1 cellular context compared by ENCODE assay signal in the genomic region with DNA sequence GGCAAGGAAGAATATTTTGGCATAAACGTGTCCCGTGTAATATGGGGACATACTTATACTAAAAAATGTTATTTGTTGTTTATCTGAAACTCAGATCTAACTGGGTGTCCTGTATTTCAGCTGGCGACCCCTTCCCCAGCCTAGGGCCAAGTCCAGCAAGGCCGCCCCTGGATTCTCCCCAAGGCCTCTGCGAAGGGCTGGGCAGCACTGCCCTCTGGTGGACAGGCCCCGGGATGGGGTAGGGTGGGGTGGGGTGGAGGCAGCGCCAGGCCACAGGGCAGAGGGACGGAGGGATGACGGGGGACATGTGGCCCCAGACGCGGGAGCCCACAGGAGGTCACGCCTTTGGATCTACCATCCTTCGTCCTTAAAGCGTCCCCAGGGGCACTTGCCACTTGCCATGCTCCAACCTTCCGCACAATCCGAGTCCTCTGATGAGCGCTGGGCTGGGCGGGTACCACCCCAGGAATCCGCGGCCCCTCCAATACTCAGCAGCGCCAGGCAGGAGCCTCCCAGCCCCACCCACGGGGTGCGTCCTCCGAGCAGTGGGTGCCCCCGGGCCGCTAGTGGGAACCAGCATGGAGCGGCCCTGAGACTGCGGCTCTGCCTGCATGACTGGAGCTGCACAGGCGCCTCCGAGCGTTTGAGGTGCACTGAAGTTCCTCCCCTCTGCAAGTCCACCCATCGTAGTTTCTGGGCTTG.
A peak's percentile ranks its signal among the peaks of the same experiment; 100 is the strongest.
TF ChIP-seq lines count a peak whose summit lies in the region.

No MANE protein-coding gene starts in this region.

TF ChIP-seq in HepG2, 621 proteins besides CTCF, POLR2A, EP300 and RAD21 (continued from another document and continues in another):
- TF ChIP-seq, protein P1, sequence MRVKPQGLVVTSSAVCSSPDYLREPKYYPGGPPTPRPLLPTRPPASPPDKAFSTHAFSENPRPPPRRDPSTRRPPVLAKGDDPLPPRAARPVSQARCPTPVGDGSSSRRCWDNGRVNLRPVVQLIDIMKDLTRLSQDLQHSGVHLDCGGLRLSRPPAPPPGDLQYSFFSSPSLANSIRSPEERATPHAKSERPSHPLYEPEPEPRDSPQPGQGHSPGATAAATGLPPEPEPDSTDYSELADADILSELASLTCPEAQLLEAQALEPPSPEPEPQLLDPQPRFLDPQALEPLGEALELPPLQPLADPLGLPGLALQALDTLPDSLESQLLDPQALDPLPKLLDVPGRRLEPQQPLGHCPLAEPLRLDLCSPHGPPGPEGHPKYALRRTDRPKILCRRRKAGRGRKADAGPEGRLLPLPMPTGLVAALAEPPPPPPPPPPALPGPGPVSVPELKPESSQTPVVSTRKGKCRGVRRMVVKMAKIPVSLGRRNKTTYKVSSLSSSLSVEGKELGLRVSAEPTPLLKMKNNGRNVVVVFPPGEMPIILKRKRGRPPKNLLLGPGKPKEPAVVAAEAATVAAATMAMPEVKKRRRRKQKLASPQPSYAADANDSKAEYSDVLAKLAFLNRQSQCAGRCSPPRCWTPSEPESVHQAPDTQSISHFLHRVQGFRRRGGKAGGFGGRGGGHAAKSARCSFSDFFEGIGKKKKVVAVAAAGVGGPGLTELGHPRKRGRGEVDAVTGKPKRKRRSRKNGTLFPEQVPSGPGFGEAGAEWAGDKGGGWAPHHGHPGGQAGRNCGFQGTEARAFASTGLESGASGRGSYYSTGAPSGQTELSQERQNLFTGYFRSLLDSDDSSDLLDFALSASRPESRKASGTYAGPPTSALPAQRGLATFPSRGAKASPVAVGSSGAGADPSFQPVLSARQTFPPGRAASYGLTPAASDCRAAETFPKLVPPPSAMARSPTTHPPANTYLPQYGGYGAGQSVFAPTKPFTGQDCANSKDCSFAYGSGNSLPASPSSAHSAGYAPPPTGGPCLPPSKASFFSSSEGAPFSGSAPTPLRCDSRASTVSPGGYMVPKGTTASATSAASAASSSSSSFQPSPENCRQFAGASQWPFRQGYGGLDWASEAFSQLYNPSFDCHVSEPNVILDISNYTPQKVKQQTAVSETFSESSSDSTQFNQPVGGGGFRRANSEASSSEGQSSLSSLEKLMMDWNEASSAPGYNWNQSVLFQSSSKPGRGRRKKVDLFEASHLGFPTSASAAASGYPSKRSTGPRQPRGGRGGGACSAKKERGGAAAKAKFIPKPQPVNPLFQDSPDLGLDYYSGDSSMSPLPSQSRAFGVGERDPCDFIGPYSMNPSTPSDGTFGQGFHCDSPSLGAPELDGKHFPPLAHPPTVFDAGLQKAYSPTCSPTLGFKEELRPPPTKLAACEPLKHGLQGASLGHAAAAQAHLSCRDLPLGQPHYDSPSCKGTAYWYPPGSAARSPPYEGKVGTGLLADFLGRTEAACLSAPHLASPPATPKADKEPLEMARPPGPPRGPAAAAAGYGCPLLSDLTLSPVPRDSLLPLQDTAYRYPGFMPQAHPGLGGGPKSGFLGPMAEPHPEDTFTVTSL (CRISPR knock-in tag; IDR thresholded peaks at IDR 0.05; ENCODE audit: borderline replicate concordance): no peak
- no peak for TF ChIP-seq SALL1 (CRISPR knock-in tag; IDR thresholded peaks at IDR 0.05)
- TF ChIP-seq MXD4 (CRISPR knock-in tag; IDR thresholded peaks at IDR 0.05): 0 out of 2 replicates have a peak, but pooled peaks have one; percentile 3
- TF ChIP-seq RARA (CRISPR knock-in tag; IDR thresholded peaks at IDR 0.05): no peak
- TF ChIP-seq, protein P2, sequence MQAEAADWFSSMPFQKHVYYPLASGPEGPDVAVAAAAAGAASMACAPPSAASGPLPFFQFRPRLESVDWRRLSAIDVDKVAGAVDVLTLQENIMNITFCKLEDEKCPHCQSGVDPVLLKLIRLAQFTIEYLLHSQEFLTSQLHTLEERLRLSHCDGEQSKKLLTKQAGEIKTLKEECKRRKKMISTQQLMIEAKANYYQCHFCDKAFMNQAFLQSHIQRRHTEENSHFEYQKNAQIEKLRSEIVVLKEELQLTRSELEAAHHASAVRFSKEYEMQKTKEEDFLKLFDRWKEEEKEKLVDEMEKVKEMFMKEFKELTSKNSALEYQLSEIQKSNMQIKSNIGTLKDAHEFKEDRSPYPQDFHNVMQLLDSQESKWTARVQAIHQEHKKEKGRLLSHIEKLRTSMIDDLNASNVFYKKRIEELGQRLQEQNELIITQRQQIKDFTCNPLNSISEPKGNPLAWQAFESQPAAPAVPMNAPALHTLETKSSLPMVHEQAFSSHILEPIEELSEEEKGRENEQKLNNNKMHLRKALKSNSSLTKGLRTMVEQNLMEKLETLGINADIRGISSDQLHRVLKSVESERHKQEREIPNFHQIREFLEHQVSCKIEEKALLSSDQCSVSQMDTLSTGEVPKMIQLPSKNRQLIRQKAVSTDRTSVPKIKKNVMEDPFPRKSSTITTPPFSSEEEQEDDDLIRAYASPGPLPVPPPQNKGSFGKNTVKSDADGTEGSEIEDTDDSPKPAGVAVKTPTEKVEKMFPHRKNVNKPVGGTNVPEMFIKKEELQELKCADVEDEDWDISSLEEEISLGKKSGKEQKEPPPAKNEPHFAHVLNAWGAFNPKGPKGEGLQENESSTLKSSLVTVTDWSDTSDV (CRISPR knock-in tag; IDR thresholded peaks at IDR 0.05): 0 out of 2 replicates have a peak, but pooled peaks have one; percentile 45
- 0 out of 2 replicates have a peak, but pooled peaks have one; percentile 9 for TF ChIP-seq GFI1 (CRISPR knock-in tag; IDR thresholded peaks at IDR 0.05; ENCODE audit: borderline replicate concordance)
- no peak for TF ChIP-seq ZNF572 (CRISPR knock-in tag; IDR thresholded peaks at IDR 0.05)
- no peak for TF ChIP-seq ZFP1 (CRISPR knock-in tag; IDR thresholded peaks at IDR 0.05)
- no peak for TF ChIP-seq KDM5A (IDR thresholded peaks at IDR 0.05; ENCODE audit: borderline replicate concordance, low read length)
- no peak for TF ChIP-seq TARDBP (CRISPR knock-in tag; IDR thresholded peaks at IDR 0.05)
- TF ChIP-seq NR0B2 (CRISPR knock-in tag; IDR thresholded peaks at IDR 0.05): no peak
- no peak for TF ChIP-seq DRAP1 (CRISPR knock-in tag; IDR thresholded peaks at IDR 0.05)
- TF ChIP-seq TOPORS (CRISPR knock-in tag; IDR thresholded peaks at IDR 0.05): no peak
- TF ChIP-seq ATRX (CRISPR knock-in tag; IDR thresholded peaks at IDR 0.05; ENCODE audit: borderline replicate concordance): no peak
- no peak for TF ChIP-seq ZNF383 (CRISPR knock-in tag; IDR thresholded peaks at IDR 0.05; ENCODE audit: borderline replicate concordance)
- TF ChIP-seq ZNF816 (CRISPR knock-in tag; IDR thresholded peaks at IDR 0.05; ENCODE audit: borderline replicate concordance): no peak
- TF ChIP-seq ZNF761 (CRISPR knock-in tag; conservative IDR thresholded peaks at IDR 0.05): 0 out of 2 replicates have a peak, but pooled peaks have one; percentile 8
- TF ChIP-seq NFATC3 (CRISPR knock-in tag; IDR thresholded peaks at IDR 0.05): no peak
- 0 out of 2 replicates have a peak, but pooled peaks have one; percentile 17 for TF ChIP-seq ZNF3 (CRISPR knock-in tag; IDR thresholded peaks at IDR 0.05)
- TF ChIP-seq, protein P3, sequence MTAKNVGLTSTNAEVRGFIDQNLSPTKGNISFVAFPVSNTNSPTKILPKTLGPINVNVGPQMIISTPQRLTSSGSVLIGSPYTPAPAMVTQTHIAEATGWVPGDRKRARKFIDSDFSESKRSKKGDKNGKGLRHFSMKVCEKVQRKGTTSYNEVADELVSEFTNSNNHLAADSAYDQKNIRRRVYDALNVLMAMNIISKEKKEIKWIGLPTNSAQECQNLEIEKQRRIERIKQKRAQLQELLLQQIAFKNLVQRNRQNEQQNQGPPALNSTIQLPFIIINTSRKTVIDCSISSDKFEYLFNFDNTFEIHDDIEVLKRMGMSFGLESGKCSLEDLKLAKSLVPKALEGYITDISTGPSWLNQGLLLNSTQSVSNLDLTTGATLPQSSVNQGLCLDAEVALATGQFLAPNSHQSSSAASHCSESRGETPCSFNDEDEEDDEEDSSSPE (CRISPR knock-in tag; IDR thresholded peaks at IDR 0.05): 0 out of 2 replicates have a peak, but pooled peaks have one; percentile 0
- TF ChIP-seq ELF4 (CRISPR knock-in tag; IDR thresholded peaks at IDR 0.05; ENCODE audit: borderline replicate concordance): no peak
- TF ChIP-seq PRMT3 (CRISPR knock-in tag; IDR thresholded peaks at IDR 0.05; ENCODE audit: borderline replicate concordance, low read depth): 0 out of 2 replicates have a peak, but pooled peaks have one; percentile 65
- no peak for TF ChIP-seq ZNF10 (CRISPR knock-in tag; IDR thresholded peaks at IDR 0.05; ENCODE audit: borderline replicate concordance, low read depth)
- no peak for TF ChIP-seq RXRA (CRISPR knock-in tag; IDR thresholded peaks at IDR 0.05)
- peak; percentile 8; the same call in 1 of the 2 replicates for TF ChIP-seq ZFX (CRISPR knock-in tag; IDR thresholded peaks at IDR 0.05; ENCODE audit: low read depth)
- TF ChIP-seq ATF3 (CRISPR knock-in tag; IDR thresholded peaks at IDR 0.05): no peak
- TF ChIP-seq HNRNPL (IDR thresholded peaks at IDR 0.05; ENCODE audit: low read depth, low read length): peak; percentile 53
- TF ChIP-seq, protein P4, sequence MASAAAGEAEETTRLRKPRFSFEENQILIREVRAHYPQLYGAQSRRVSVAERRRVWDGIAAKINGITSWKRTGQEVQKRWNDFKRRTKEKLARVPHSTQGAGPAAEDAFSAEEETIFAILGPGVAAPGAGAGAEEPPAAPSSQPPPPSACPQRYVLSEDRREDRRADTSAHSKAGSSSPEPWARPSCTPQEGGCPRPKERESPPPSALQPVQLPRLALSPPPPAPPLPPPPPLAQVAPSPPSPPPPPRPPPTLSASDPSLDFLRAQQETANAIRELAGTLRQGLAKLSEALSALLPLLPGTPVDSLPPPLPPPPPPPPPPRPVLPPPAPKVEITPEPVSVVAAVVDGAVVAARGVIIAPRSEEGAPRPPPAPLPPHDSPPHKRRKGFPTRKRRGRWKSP (CRISPR knock-in tag; IDR thresholded peaks at IDR 0.05): 0 out of 2 replicates have a peak, but pooled peaks have one; percentile 21
- TF ChIP-seq AKAP8 (CRISPR knock-in tag; IDR thresholded peaks at IDR 0.05): no peak
- no peak for TF ChIP-seq ZNF205 (CRISPR knock-in tag; IDR thresholded peaks at IDR 0.05)
- no peak for TF ChIP-seq GABPB1 (CRISPR knock-in tag; IDR thresholded peaks at IDR 0.05)
- TF ChIP-seq THAP7 (CRISPR knock-in tag; IDR thresholded peaks at IDR 0.05): no peak
- TF ChIP-seq, protein P5, sequence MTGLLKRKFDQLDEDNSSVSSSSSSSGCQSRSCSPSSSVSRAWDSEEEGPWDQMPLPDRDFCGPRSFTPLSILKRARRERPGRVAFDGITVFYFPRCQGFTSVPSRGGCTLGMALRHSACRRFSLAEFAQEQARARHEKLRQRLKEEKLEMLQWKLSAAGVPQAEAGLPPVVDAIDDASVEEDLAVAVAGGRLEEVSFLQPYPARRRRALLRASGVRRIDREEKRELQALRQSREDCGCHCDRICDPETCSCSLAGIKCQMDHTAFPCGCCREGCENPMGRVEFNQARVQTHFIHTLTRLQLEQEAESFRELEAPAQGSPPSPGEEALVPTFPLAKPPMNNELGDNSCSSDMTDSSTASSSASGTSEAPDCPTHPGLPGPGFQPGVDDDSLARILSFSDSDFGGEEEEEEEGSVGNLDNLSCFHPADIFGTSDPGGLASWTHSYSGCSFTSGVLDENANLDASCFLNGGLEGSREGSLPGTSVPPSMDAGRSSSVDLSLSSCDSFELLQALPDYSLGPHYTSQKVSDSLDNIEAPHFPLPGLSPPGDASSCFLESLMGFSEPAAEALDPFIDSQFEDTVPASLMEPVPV (CRISPR knock-in tag; IDR thresholded peaks at IDR 0.05): no peak
- TF ChIP-seq KDM4B (CRISPR knock-in tag; IDR thresholded peaks at IDR 0.05): no peak
- no peak for TF ChIP-seq HDAC1 (CRISPR knock-in tag; IDR thresholded peaks at IDR 0.05)
- TF ChIP-seq GPN1 (CRISPR knock-in tag; IDR thresholded peaks at IDR 0.05; ENCODE audit: borderline replicate concordance): no peak
- TF ChIP-seq CCDC6 (CRISPR knock-in tag; IDR thresholded peaks at IDR 0.05): no peak
- TF ChIP-seq, protein P6, sequence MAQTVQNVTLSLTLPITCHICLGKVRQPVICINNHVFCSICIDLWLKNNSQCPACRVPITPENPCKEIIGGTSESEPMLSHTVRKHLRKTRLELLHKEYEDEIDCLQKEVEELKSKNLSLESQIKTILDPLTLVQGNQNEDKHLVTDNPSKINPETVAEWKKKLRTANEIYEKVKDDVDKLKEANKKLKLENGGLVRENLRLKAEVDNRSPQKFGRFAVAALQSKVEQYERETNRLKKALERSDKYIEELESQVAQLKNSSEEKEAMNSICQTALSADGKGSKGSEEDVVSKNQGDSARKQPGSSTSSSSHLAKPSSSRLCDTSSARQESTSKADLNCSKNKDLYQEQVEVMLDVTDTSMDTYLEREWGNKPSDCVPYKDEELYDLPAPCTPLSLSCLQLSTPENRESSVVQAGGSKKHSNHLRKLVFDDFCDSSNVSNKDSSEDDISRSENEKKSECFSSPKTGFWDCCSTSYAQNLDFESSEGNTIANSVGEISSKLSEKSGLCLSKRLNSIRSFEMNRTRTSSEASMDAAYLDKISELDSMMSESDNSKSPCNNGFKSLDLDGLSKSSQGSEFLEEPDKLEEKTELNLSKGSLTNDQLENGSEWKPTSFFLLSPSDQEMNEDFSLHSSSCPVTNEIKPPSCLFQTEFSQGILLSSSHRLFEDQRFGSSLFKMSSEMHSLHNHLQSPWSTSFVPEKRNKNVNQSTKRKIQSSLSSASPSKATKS (CRISPR knock-in tag; IDR thresholded peaks at IDR 0.05): no peak
- TF ChIP-seq ZNF530 (CRISPR knock-in tag; IDR thresholded peaks at IDR 0.05; ENCODE audit: low read depth): no peak
